13 cellular contexts compared by ENCODE assay signal in the genomic region with DNA sequence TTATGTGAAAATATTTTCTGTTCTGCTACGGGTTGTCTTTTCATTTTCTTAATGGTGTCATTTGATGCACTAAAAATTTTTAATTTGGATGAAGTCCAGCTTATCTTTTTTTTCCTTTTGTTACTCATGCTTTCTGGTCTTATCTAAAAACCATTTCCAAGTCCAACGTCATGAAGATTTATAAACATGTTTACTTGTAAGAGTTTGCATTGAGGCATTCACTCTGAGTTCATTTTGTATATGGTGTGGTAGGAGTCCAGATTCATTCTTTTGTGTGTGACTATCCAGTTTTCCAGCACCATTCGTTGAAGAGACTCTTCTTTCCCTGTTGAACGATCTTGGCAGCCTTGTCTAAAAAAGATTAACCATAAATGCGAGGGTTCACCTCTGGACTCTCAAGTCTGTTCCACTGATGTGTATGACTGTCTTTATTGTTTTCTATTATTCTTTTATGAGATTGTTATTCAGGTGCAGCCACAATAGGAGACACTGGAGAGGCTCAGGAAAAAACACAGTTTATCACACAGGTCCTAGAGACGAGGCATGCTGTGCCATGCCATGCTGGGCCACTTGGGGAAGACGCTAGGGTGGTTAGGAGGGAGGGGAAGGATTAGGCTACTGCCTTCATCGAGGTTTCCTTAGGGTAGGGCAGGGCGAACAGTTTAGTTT. TPM values are rescaled to one million over a fixed set of nuclear protein-coding genes. Genes with fewer than 3 reads are reported as not detected.
A peak's percentile ranks its signal among the peaks of the same experiment; 100 is the strongest.
DNase-seq lines count a peak whose midpoint lies in the region; ATAC-seq and TF ChIP-seq lines count a peak whose summit lies in the region.
"Had no signal": no experiment of that assay in that cellular context is flagged by ENCODE, and none has a peak within 500 bp of the region (broad histone marks: within the 10 kb centered on the region; RNA-seq: fewer than 3 reads in every experiment).

No MANE protein-coding gene starts in this region.

- H3K4me3 Mint-ChIP-seq in activated T-cell treated with anti-CD3 and anti-CD28 coated beads, Interleukin-2, amount 50 U/mL, for 24 hours = no peak overlapping the region
- H3K4me3 Mint-ChIP-seq in stimulated activated effector memory CD8-positive, alpha-beta T cell treated with anti-CD3 and anti-CD28 coated beads, Interleukin-12 subunit alpha, Interleukin-12 subunit beta, amount 100 ng/mL, for 72 hours = no peak overlapping the region

- H3K27ac Mint-ChIP-seq in activated T-cell treated with anti-CD3 and anti-CD28 coated beads, Interleukin-2, amount 50 U/mL, for 24 hours = peak overlapping the region; percentile 48
- H3K27ac Mint-ChIP-seq in stimulated activated effector memory CD8-positive, alpha-beta T cell treated with anti-CD3 and anti-CD28 coated beads, Interleukin-12 subunit alpha, Interleukin-12 subunit beta, amount 100 ng/mL, for 72 hours = peak overlapping the region; percentile 50

- peaks cover 87% of the 10 kb centered on the region for H3K36me3 Mint-ChIP-seq in activated T-cell treated with anti-CD3 and anti-CD28 coated beads, Interleukin-2, amount 50 U/mL, for 24 hours (ENCODE audit: low read depth)
- H3K36me3 Mint-ChIP-seq in stimulated activated effector memory CD8-positive, alpha-beta T cell treated with anti-CD3 and anti-CD28 coated beads, Interleukin-12 subunit alpha, Interleukin-12 subunit beta, amount 100 ng/mL, for 72 hours = peaks cover 51% of the 10 kb centered on the region

- no peak for ATAC-seq in stimulated activated effector memory CD8-positive, alpha-beta T cell treated with anti-CD3 and anti-CD28 coated beads, Interleukin-12 subunit alpha, Interleukin-12 subunit beta, amount 100 ng/mL, for 72 hours
- no peak for ATAC-seq in HG02759 (IDR thresholded peaks at IDR 0.05; ENCODE audit: unreplicated experiment)
- ATAC-seq: HCT116 had no signal

- no peak for DNase-seq in activated T-cell treated with anti-CD3 and anti-CD28 coated beads, Interleukin-2, amount 50 U/mL, for 24 hours
- no peak for DNase-seq in activated T-cell treated with anti-CD3 and anti-CD28 coated beads, Interleukin-2, amount 50 U/mL, for 48 hours
- DNase-seq in dermis blood vessel endothelial cell (peak; percentile 33), iris pigment epithelial cell (ENCODE audit: low read depth) (peak; percentile 37), dedifferentiated amniotic fluid mesenchymal stem cell (ENCODE audit: extremely low spot score) (no peak), GM20000 (ENCODE audit: low spot score) (no peak)
- DNase-seq in stimulated activated effector memory CD8-positive, alpha-beta T cell treated with anti-CD3 and anti-CD28 coated beads, Interleukin-12 subunit alpha, Interleukin-12 subunit beta, amount 100 ng/mL, for 72 hours (ENCODE audit: low spot score in 2 of 2) = no peak
- DNase-seq: ACHN; COR-L47; effector memory CD4-positive, alpha-beta T cell; stimulated activated CD4-positive, alpha-beta T cell treated with anti-CD3 and anti-CD28 coated beads, Interleukin-15, amount 100 ng/mL, for 24 hours had no signal

- H3K27me3 Mint-ChIP-seq in activated T-cell treated with anti-CD3 and anti-CD28 coated beads, Interleukin-2, amount 50 U/mL, for 24 hours = no peaks in the 10 kb centered on the region

- peaks cover 47% of the 10 kb centered on the region for H3K4me1 Mint-ChIP-seq in activated T-cell treated with anti-CD3 and anti-CD28 coated beads, Interleukin-2, amount 50 U/mL, for 24 hours (ENCODE audit: low read depth)
- peaks cover 27% of the 10 kb centered on the region for H3K4me1 Mint-ChIP-seq in stimulated activated effector memory CD8-positive, alpha-beta T cell treated with anti-CD3 and anti-CD28 coated beads, Interleukin-12 subunit alpha, Interleukin-12 subunit beta, amount 100 ng/mL, for 72 hours

- no peak for TF ChIP-seq CTCF in GM20000 (IDR thresholded peaks at IDR 0.05; ENCODE audit: extremely low read depth, missing control alignments)

- peaks cover 2% of the 10 kb centered on the region for H3K9me3 Mint-ChIP-seq in activated T-cell treated with anti-CD3 and anti-CD28 coated beads, Interleukin-2, amount 50 U/mL, for 24 hours
- no peaks in the 10 kb centered on the region for H3K9me3 Mint-ChIP-seq in stimulated activated effector memory CD8-positive, alpha-beta T cell treated with anti-CD3 and anti-CD28 coated beads, Interleukin-12 subunit alpha, Interleukin-12 subunit beta, amount 100 ng/mL, for 72 hours

RNA-seq across cellular contexts. Expression of a gene that starts 35.0 kb away (rescaled TPM):
- total RNA-seq in dermis blood vessel endothelial cell = 10.0 and 12.8 TPM in 2 replicates

Comparison
In these comparisons a context has a peak if more than half of its experiments do, and no peak if none do; other contexts are left out.
1. DNase-seq: peak in dermis blood vessel endothelial cell (single experiment) and iris pigment epithelial cell (single experiment); none in activated T-cell treated with anti-CD3 and anti-CD28 coated beads, Interleukin-2, amount 50 U/mL, for 24 hours (single experiment), activated T-cell treated with anti-CD3 and anti-CD28 coated beads, Interleukin-2, amount 50 U/mL, for 48 hours (0 of 2), stimulated activated effector memory CD8-positive, alpha-beta T cell treated with anti-CD3 and anti-CD28 coated beads, Interleukin-12 subunit alpha, Interleukin-12 subunit beta, amount 100 ng/mL, for 72 hours (0 of 2), dedifferentiated amniotic fluid mesenchymal stem cell (single experiment) and GM20000 (single experiment).